ENCODE assay signal across 25 cellular contexts in the genomic region with DNA sequence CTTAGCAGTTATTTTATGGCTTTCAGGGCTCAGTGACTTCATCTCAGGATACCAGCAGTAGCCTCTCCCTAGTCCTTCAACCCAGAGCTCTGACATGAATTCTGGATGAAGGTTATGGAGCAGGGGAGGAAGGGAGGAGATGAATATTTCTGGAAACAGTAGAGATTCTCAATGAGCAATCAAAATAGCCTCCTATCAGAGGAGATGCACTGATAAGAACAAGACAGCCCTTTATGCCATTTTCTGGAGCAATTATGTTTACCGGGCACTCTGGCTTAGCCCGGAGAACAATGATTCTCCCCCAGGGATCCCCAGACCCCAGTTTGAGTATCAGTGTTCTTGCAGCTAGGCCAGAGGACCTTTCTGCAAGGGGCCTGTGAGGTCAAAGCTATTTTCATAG. TPM values are rescaled to one million over a fixed set of nuclear protein-coding genes. Genes with fewer than 3 reads are reported as not detected.
A peak's percentile ranks its signal among the peaks of the same experiment; 100 is the strongest.
DNase-seq lines count a peak whose midpoint lies in the region; ATAC-seq and TF ChIP-seq lines count a peak whose summit lies in the region.
"Had no signal": no experiment of that assay in that cellular context is flagged by ENCODE, and none has a peak within 500 bp of the region (broad histone marks: within the 10 kb centered on the region; RNA-seq: fewer than 3 reads in every experiment).

No MANE protein-coding gene starts in this region.

- 0 out of 2 replicates have a peak overlapping the region, but pooled peaks have one; percentile 10 for H2AFZ ChIP-seq in GM23338

- in situ Hi-C loops in HAP-1 (cut with MboI; ENCODE audit: low sequenced_read_pairs), result no loop called here

- no peak overlapping the region for H3K4me3 Mint-ChIP-seq in GM23338
- no peak overlapping the region for H3K4me3 Mint-ChIP-seq in nephron progenitor cell
- H3K4me3 Mint-ChIP-seq: CD14-positive monocyte; CD4-positive, alpha-beta memory T cell; CD4-positive, CD25-positive, alpha-beta regulatory T cell; CD8-positive, alpha-beta memory T cell had no signal

- H3K27ac Mint-ChIP-seq in GM23338, result no peak overlapping the region
- H3K27ac Mint-ChIP-seq in nephron progenitor cell, result peak overlapping the region; percentile 31
- H3K27ac Mint-ChIP-seq: CD4-positive, alpha-beta memory T cell; CD4-positive, CD25-positive, alpha-beta regulatory T cell; CD8-positive, alpha-beta memory T cell had no signal

- CTCF ChIA-PET in HEK293 (lab: Yijun Ruan, JAX), result interaction anchor here (0.8 to 1.5 kb wide), 2 partner anchors 38 to 176 kb away, joined by 4 to 5 read pairs; a partner anchor contains a TSS

- no peaks in the 10 kb centered on the region for H3K27me3 ChIP-seq in GM23338 (ENCODE audit: insufficient read depth)
- no peaks in the 10 kb centered on the region for H3K27me3 ChIP-seq in HAP-1 (ENCODE audit: low read depth)
- H3K27me3 ChIP-seq: BE2C, BLaER1 had no signal

- TF ChIP-seq CTCF in GM23338 (conservative IDR thresholded peaks at IDR 0.05; ENCODE audit: low read depth in 2 of 2), result no peak
- no peak for TF ChIP-seq CTCF in HEK293 (tag by site-specific recombination; IDR thresholded peaks at IDR 0.05)
- TF ChIP-seq CTCF in nephron progenitor cell (IDR thresholded peaks at IDR 0.05), result no peak

- H3K4me1 Mint-ChIP-seq in GM23338 (no peaks in the 10 kb centered on the region), nephron progenitor cell (no peaks in the 10 kb centered on the region)
- H3K4me1 Mint-ChIP-seq: CD14-positive monocyte; CD4-positive, CD25-positive, alpha-beta regulatory T cell; CD8-positive, alpha-beta memory T cell had no signal

- H3K9me3 ChIP-seq in HEK293 (ENCODE audit: control insufficient read depth, insufficient read depth, low read depth, low read length) (no peaks in the 10 kb centered on the region), HAP-1 (0 out of 2 replicates have a peak, but pooled peaks cover 3% of the 10 kb centered on the region)
- H3K9me3 ChIP-seq: BE2C had no signal

- no peaks in the 10 kb centered on the region for H4K20me1 ChIP-seq in GM23338 (replicated peaks; ENCODE audit: insufficient read depth)
- H4K20me1 ChIP-seq: BLaER1 had no signal

- H3K36me3 Mint-ChIP-seq in GM23338 (ENCODE audit: low read depth) (peaks cover 9% of the 10 kb centered on the region; the same call in 2 of the 3 replicates), nephron progenitor cell (ENCODE audit: low read depth) (no peaks in the 10 kb centered on the region)
- H3K36me3 Mint-ChIP-seq: CD14-positive monocyte had no signal

- no peak overlapping the region for H3K4me3 ChIP-seq in GM23338
- H3K4me3 ChIP-seq in HEK293 (ENCODE audit: low read depth, low read length), result no peak overlapping the region
- no peak overlapping the region for H3K4me3 ChIP-seq in HAP-1
- H3K4me3 ChIP-seq: BLaER1, GM12878 had no signal

- H3K27me3 Mint-ChIP-seq in GM23338 (ENCODE audit: insufficient read depth, low read depth, poor library complexity) (no peaks in the 10 kb centered on the region), nephron progenitor cell (ENCODE audit: low read depth, poor library complexity) (peaks cover 13% of the 10 kb centered on the region)
- H3K27me3 Mint-ChIP-seq: CD4-positive, alpha-beta memory T cell had no signal

- ATAC-seq in GM23338, result no peak
- no peak for ATAC-seq in HG03135 (IDR thresholded peaks at IDR 0.05; ENCODE audit: unreplicated experiment)
- ATAC-seq: GM12878 had no signal

- H3K9me2 ChIP-seq in GM23338 (ENCODE audit: insufficient read depth), result no peaks in the 10 kb centered on the region

- H3K9me3 Mint-ChIP-seq in GM23338 (peaks cover 16% of the 10 kb centered on the region; the same call in 2 of the 3 replicates), nephron progenitor cell (peaks cover 21% of the 10 kb centered on the region)

- DNase-seq in GM23338 (ENCODE audit: low spot score), result no peak
- no peak for DNase-seq in nephron progenitor cell
- no peak for DNase-seq in NCI-H1092 (lab: John Stamatoyannopoulos, UW)
- DNase-seq in HAP-1 (ENCODE audit: low spot score in 2 of 2), result no peak
- DNase-seq: 8988T; ACHN; BE2C; C1 segment of cervical spinal cord; CD4-positive, alpha-beta memory T cell; CD4-positive, CD25-positive, alpha-beta regulatory T cell; CD8-positive, alpha-beta memory T cell; COR-L47; DMS 273 treated with DMSO at 0.1 percent for 48 hours; DMS153; DMS53; DMS79; DND-41; EL; GDM1 had no signal

- H3K4me1 ChIP-seq in GM23338 (ENCODE audit: insufficient read depth), result no peaks in the 10 kb centered on the region
- no peaks in the 10 kb centered on the region for H3K4me1 ChIP-seq in HEK293 (ENCODE audit: control insufficient read depth, insufficient read depth, low read length)
- H3K4me1 ChIP-seq in HAP-1, result peaks cover 5% of the 10 kb centered on the region
- H3K4me1 ChIP-seq: BE2C, BLaER1 had no signal

- no peak overlapping the region for H3K4me2 ChIP-seq in GM23338
- H3K4me2 ChIP-seq: BLaER1 had no signal

- POLR2A ChIA-PET in HEK293 (lab: Yijun Ruan, JAX), result no interaction called here

- H3K27ac ChIP-seq in GM23338 (ENCODE audit: low read depth) (no peak overlapping the region), HEK293 (ENCODE audit: extremely low read depth, low read depth, low read length) (no peak overlapping the region)
- H3K27ac ChIP-seq: BLaER1 had no signal

- no peaks in the 10 kb centered on the region for H3K79me2 ChIP-seq in GM23338 (replicated peaks; ENCODE audit: insufficient read depth)

- no peaks in the 10 kb centered on the region for H3F3A ChIP-seq in GM23338 (replicated peaks; ENCODE audit: low read depth)

- no peaks in the 10 kb centered on the region for H3K36me3 ChIP-seq in GM23338 (ENCODE audit: insufficient read depth)
- no peaks in the 10 kb centered on the region for H3K36me3 ChIP-seq in HEK293 (ENCODE audit: control insufficient read depth in 2 of 2, insufficient read depth in 1 of 2, low read length in 2 of 2)
- H3K36me3 ChIP-seq in HAP-1 (replicated peaks), result no peaks in the 10 kb centered on the region
- H3K36me3 ChIP-seq: BE2C, BLaER1 had no signal

TF ChIP-seq in GM23338, 12 proteins besides CTCF, POLR2A, EP300 and RAD21 (continues in another document):
- TF ChIP-seq POLR2AphosphoS5 (IDR thresholded peaks at IDR 0.05; ENCODE audit: low read depth) (no peak), NANOG (IDR thresholded peaks at IDR 0.05; ENCODE audit: borderline replicate concordance) (no peak), EZH2phosphoT487 (IDR thresholded peaks at IDR 0.05; ENCODE audit: unreplicated experiment) (no peak), JUNB (IDR thresholded peaks at IDR 0.05; ENCODE audit: unreplicated experiment) (no peak)
- TF ChIP-seq, protein P1, sequence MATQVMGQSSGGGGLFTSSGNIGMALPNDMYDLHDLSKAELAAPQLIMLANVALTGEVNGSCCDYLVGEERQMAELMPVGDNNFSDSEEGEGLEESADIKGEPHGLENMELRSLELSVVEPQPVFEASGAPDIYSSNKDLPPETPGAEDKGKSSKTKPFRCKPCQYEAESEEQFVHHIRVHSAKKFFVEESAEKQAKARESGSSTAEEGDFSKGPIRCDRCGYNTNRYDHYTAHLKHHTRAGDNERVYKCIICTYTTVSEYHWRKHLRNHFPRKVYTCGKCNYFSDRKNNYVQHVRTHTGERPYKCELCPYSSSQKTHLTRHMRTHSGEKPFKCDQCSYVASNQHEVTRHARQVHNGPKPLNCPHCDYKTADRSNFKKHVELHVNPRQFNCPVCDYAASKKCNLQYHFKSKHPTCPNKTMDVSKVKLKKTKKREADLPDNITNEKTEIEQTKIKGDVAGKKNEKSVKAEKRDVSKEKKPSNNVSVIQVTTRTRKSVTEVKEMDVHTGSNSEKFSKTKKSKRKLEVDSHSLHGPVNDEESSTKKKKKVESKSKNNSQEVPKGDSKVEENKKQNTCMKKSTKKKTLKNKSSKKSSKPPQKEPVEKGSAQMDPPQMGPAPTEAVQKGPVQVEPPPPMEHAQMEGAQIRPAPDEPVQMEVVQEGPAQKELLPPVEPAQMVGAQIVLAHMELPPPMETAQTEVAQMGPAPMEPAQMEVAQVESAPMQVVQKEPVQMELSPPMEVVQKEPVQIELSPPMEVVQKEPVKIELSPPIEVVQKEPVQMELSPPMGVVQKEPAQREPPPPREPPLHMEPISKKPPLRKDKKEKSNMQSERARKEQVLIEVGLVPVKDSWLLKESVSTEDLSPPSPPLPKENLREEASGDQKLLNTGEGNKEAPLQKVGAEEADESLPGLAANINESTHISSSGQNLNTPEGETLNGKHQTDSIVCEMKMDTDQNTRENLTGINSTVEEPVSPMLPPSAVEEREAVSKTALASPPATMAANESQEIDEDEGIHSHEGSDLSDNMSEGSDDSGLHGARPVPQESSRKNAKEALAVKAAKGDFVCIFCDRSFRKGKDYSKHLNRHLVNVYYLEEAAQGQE (IDR thresholded peaks at IDR 0.05; ENCODE audit: unreplicated experiment), result no peak

TF ChIP-seq in HEK293, 187 proteins besides CTCF, POLR2A, EP300 and RAD21 (continues in another document):
- TF ChIP-seq, protein P2, sequence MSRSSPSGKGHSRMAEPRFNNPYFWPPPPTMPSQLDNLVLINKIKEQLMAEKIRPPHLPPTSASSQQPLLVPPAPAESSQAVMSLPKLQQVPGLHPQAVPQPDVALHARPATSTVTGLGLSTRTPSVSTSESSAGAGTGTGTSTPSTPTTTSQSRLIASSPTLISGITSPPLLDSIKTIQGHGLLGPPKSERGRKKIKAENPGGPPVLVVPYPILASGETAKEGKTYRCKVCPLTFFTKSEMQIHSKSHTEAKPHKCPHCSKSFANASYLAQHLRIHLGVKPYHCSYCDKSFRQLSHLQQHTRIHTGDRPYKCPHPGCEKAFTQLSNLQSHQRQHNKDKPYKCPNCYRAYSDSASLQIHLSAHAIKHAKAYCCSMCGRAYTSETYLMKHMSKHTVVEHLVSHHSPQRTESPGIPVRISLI (tag by site-specific recombination; IDR thresholded peaks at IDR 0.05), result no peak
- no peak for TF ChIP-seq SP3 (tag by site-specific recombination; IDR thresholded peaks at IDR 0.05)
- TF ChIP-seq ZNF24 (tag by site-specific recombination; IDR thresholded peaks at IDR 0.05), result no peak
- no peak for TF ChIP-seq KLF7 (tag by site-specific recombination; IDR thresholded peaks at IDR 0.05; ENCODE audit: borderline replicate concordance)
- no peak for TF ChIP-seq KLF8 (tag by site-specific recombination; IDR thresholded peaks at IDR 0.05)
- TF ChIP-seq, protein P3, sequence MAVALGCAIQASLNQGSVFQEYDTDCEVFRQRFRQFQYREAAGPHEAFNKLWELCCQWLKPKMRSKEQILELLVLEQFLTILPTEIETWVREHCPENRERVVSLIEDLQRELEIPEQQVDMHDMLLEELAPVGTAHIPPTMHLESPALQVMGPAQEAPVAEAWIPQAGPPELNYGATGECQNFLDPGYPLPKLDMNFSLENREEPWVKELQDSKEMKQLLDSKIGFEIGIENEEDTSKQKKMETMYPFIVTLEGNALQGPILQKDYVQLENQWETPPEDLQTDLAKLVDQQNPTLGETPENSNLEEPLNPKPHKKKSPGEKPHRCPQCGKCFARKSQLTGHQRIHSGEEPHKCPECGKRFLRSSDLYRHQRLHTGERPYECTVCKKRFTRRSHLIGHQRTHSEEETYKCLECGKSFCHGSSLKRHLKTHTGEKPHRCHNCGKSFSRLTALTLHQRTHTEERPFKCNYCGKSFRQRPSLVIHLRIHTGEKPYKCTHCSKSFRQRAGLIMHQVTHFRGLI (tag by site-specific recombination; IDR thresholded peaks at IDR 0.05), result no peak

RNA-seq across cellular contexts. Expression of a gene that starts 37.9 kb away (rescaled TPM):
- total RNA-seq in GM23338 (2014; rRNA removed; shearing (Covaris generic)), result 3.1 and 4.4 TPM in 2 replicates
- 3.2 and 3.7 TPM in 2 replicates for polyA plus RNA-seq in GM23338 (2016; fragmentation: Nextera tagmentation; extraction: Ambion mirVana)
- polyA plus RNA-seq: AG04450, CD14-positive monocyte had no signal
